1 cellular context compared by ENCODE assay signal in the genomic region with DNA sequence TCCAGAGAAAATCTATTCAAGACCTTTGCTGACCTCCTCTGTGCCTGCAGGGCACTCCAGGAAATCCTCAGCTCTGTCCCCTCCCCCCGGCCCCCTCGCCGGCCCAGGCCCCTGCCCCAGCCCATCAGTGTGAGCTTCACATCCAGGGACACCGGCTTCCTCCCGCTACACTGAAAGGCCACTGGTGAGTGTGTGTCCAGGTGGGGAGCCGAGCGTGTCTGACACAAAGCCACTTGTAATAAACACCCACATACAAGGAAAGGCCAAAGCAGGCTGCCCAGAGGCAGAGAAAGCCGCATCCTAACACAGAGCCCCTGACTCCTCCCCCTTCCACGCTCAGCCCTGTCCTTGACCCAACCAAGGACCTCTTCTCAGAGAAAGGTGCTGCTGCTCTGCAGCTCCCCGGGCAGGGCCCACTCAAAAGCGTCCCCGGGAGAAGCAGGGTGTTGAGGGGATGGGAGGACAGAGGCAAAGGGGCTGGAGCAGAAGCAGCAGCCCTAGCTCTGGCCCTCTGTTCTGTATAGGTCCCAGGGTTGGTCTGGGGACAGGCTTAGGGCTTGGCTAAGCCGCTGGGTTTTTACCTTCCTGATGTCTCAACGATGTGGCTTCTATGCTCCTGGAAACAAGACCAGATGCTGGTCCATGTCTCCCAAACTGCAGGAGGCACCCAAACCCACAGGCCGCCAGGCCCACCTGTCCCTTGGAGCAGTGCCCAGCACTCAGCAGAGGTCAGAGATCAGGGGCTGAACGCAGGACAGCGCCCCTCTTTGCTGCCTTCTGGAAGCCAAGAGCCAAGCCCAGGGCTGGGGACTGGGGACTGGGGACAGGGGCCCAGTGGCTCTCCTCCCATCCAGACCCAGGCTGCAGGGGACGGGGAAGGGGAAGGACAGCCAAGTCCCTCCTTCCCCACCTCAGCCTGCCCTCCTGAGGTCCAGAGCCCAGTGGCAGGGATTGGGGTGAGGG.
TF ChIP-seq lines count a peak whose summit lies in the region.

No MANE protein-coding gene starts in this region.

TF ChIP-seq in K562, 482 proteins besides CTCF, POLR2A, EP300 and RAD21:
- TF ChIP-seq POLR2G (IDR thresholded peaks at IDR 0.05; ENCODE audit: low read depth, low read length): peak; percentile 35; the same call in 1 of the 2 replicates
- 0 out of 2 replicates have a peak, but pooled peaks have one; percentile 6 for TF ChIP-seq NFIC (IDR thresholded peaks at IDR 0.05)
- no peak for TF ChIP-seq PHF20 (IDR thresholded peaks at IDR 0.05; ENCODE audit: partially characterized antibody)
